14 cellular contexts compared by ENCODE assay signal in the genomic region with DNA sequence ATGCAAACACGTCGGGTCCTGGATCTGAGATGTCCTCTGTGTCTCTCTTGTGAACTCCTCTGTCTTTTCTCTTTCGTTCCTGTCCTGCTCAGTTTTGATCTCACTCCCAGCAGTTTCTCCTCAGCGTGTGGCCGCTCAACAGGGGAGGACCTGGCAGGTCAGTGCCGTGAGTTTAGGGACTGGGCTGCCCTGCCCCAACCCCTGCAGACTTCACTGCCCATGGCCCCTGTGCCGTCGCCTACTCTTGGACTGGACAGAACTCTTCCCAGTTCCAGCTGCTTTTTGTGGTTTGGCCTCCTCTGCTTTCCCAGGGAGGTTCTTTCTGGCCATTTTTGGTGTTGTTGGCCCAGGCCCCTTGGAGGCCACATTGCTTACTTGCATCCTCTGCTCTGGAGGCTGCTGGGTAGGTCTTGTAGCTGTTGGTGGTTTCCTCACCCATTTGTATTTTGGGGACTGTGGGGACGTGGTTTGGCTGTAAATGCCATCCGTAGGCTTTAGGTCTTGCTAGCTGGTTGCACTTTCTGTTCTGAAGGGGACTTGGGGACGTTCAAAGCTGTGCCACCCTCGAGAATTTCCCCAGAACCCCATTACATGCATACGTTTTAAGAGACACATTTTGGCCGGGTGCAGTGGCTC. TPM values are rescaled to one million over a fixed set of nuclear protein-coding genes. Genes with fewer than 3 reads are reported as not detected.
A peak's percentile ranks its signal among the peaks of the same experiment; 100 is the strongest.
DNase-seq lines count a peak whose midpoint lies in the region; ATAC-seq and TF ChIP-seq lines count a peak whose summit lies in the region.
"Had no signal": no experiment of that assay in that cellular context is flagged by ENCODE, and none has a peak within 500 bp of the region (broad histone marks: within the 10 kb centered on the region; RNA-seq: fewer than 3 reads in every experiment).

No MANE protein-coding gene starts in this region.

- no peaks in the 10 kb centered on the region for H3K9me3 Mint-ChIP-seq in activated T-cell treated with anti-CD3 and anti-CD28 coated beads, Interleukin-2, amount 50 U/mL, for 24 hours
- H3K9me3 Mint-ChIP-seq in activated naive CD8-positive, alpha-beta T cell treated with anti-CD3 and anti-CD28 coated beads, Interleukin-2, amount 10 ng/mL, durations not matched to agents 7 days and 5 days: no peaks in the 10 kb centered on the region
- no peaks in the 10 kb centered on the region for H3K9me3 Mint-ChIP-seq in stimulated activated memory B cell treated with anti-CD40 and anti-IgM and Interleukin-4, amounts not matched to agents 10 μg/mL and 1 μg/mL and 100 μg/mL, for 72 hours
- H3K9me3 Mint-ChIP-seq: nephron had no signal

- peak overlapping the region; percentile 25 for H3K4me3 Mint-ChIP-seq in activated T-cell treated with anti-CD3 and anti-CD28 coated beads, Interleukin-2, amount 50 U/mL, for 24 hours
- peak overlapping the region; percentile 68 for H3K4me3 Mint-ChIP-seq in activated naive CD8-positive, alpha-beta T cell treated with anti-CD3 and anti-CD28 coated beads, Interleukin-2, amount 10 ng/mL, durations not matched to agents 7 days and 5 days
- H3K4me3 Mint-ChIP-seq in stimulated activated memory B cell treated with anti-CD40 and anti-IgM and Interleukin-4, amounts not matched to agents 10 μg/mL and 1 μg/mL and 100 μg/mL, for 72 hours: peak overlapping the region; percentile 13
- H3K4me3 Mint-ChIP-seq: nephron had no signal

- 81% methylated on average over 11 of the region's 14 CpGs for WGBS in right lobe of liver (ENCODE audit: insufficient coverage, low coverage, low lambda C conversion rate, missing lambda C conversion rate)

- H3K4me1 ChIP-seq in right lobe of liver: no peaks in the 10 kb centered on the region
- H3K4me1 ChIP-seq: left ventricle myocardium inferior had no signal

- peaks cover 42% of the 10 kb centered on the region for H3K4me1 Mint-ChIP-seq in activated T-cell treated with anti-CD3 and anti-CD28 coated beads, Interleukin-2, amount 50 U/mL, for 24 hours (ENCODE audit: low read depth)
- peaks cover 24% of the 10 kb centered on the region for H3K4me1 Mint-ChIP-seq in activated naive CD8-positive, alpha-beta T cell treated with anti-CD3 and anti-CD28 coated beads, Interleukin-2, amount 10 ng/mL, durations not matched to agents 7 days and 5 days
- H3K4me1 Mint-ChIP-seq in stimulated activated memory B cell treated with anti-CD40 and anti-IgM and Interleukin-4, amounts not matched to agents 10 μg/mL and 1 μg/mL and 100 μg/mL, for 72 hours: peaks cover 26% of the 10 kb centered on the region
- H3K4me1 Mint-ChIP-seq: nephron had no signal

- TF ChIP-seq POLR2A in right lobe of liver (IDR thresholded peaks at IDR 0.05): no peak

- no peak for DNase-seq in activated T-cell treated with anti-CD3 and anti-CD28 coated beads, Interleukin-2, amount 50 U/mL, for 24 hours
- no peak for DNase-seq in activated T-cell treated with anti-CD3 and anti-CD28 coated beads, Interleukin-2, amount 50 U/mL, for 1 hour
- DNase-seq in activated naive CD8-positive, alpha-beta T cell treated with anti-CD3 and anti-CD28 coated beads, Interleukin-2, amount 10 ng/mL, durations not matched to agents 7 days and 5 days: peak; percentile 43
- DNase-seq in AML-193 (lab: John Stamatoyannopoulos, UW) (no peak), right lobe of liver (no peak)
- DNase-seq in effector CD4-positive, alpha-beta T cell: no peak
- DNase-seq: left ventricle myocardium inferior; NCI-H345; stimulated activated CD4-positive, alpha-beta T cell treated with anti-CD3 and anti-CD28 coated beads, Interleukin-2, amount 100 ng/mL, for 24 hours had no signal

- H3K9me3 ChIP-seq in KOPT-K1 (ENCODE audit: insufficient read depth, low read length, poor library complexity, severe bottlenecking) (no peaks in the 10 kb centered on the region), right lobe of liver (no peaks in the 10 kb centered on the region)
- H3K9me3 ChIP-seq: left ventricle myocardium inferior had no signal

- H3K36me3 ChIP-seq in KOPT-K1 (ENCODE audit: insufficient read depth, low read length) (peaks cover 98% of the 10 kb centered on the region), right lobe of liver (peaks cover 0 to 50% (median 10%) of the 10 kb centered on the region in 4 donors)

- H3K4me3 ChIP-seq in right lobe of liver: no peak overlapping the region
- H3K4me3 ChIP-seq: left ventricle myocardium inferior had no signal

- POLR2A ChIA-PET in activated naive CD8-positive, alpha-beta T cell treated with anti-CD3 and anti-CD28 coated beads, Interleukin-2, amount 10 ng/mL, durations not matched to agents 7 days and 5 days (lab: Charles Lee): interaction anchor here (0.6 to 1.0 kb wide), 3 partner anchors 18 to 34 kb away, joined by 3 to 4 read pairs (median 4); a partner anchor contains a TSS

- H3K27me3 ChIP-seq in right lobe of liver: no peaks in the 10 kb centered on the region

- H3K27ac Mint-ChIP-seq in activated T-cell treated with anti-CD3 and anti-CD28 coated beads, Interleukin-2, amount 50 U/mL, for 24 hours: peak overlapping the region; percentile 75
- peak overlapping the region; percentile 94 for H3K27ac Mint-ChIP-seq in activated naive CD8-positive, alpha-beta T cell treated with anti-CD3 and anti-CD28 coated beads, Interleukin-2, amount 10 ng/mL, durations not matched to agents 7 days and 5 days
- peak overlapping the region; percentile 72 for H3K27ac Mint-ChIP-seq in stimulated activated memory B cell treated with anti-CD40 and anti-IgM and Interleukin-4, amounts not matched to agents 10 μg/mL and 1 μg/mL and 100 μg/mL, for 72 hours
- H3K27ac Mint-ChIP-seq: nephron had no signal

- no peak for TF ChIP-seq CTCF in right lobe of liver (IDR thresholded peaks at IDR 0.05)

- intact Hi-C loops in right lobe of liver (cut with DNase I): no loop called here

- peaks cover 91% of the 10 kb centered on the region for H3K36me3 Mint-ChIP-seq in activated T-cell treated with anti-CD3 and anti-CD28 coated beads, Interleukin-2, amount 50 U/mL, for 24 hours (ENCODE audit: low read depth)
- peaks cover 45% of the 10 kb centered on the region for H3K36me3 Mint-ChIP-seq in activated naive CD8-positive, alpha-beta T cell treated with anti-CD3 and anti-CD28 coated beads, Interleukin-2, amount 10 ng/mL, durations not matched to agents 7 days and 5 days
- H3K36me3 Mint-ChIP-seq in stimulated activated memory B cell treated with anti-CD40 and anti-IgM and Interleukin-4, amounts not matched to agents 10 μg/mL and 1 μg/mL and 100 μg/mL, for 72 hours: peaks cover 82% of the 10 kb centered on the region

- peak overlapping the region; percentile 32 for H3K27ac ChIP-seq in KOPT-K1 (ENCODE audit: low read depth, low read length, poor library complexity, severe bottlenecking)
- H3K27ac ChIP-seq in right lobe of liver: no peak overlapping the region
- H3K27ac ChIP-seq: left ventricle myocardium inferior, VCaP had no signal

- H3K27me3 Mint-ChIP-seq in activated T-cell treated with anti-CD3 and anti-CD28 coated beads, Interleukin-2, amount 50 U/mL, for 24 hours: no peaks in the 10 kb centered on the region
- no peaks in the 10 kb centered on the region for H3K27me3 Mint-ChIP-seq in activated naive CD8-positive, alpha-beta T cell treated with anti-CD3 and anti-CD28 coated beads, Interleukin-2, amount 10 ng/mL, durations not matched to agents 7 days and 5 days
- H3K27me3 Mint-ChIP-seq in stimulated activated memory B cell treated with anti-CD40 and anti-IgM and Interleukin-4, amounts not matched to agents 10 μg/mL and 1 μg/mL and 100 μg/mL, for 72 hours: no peaks in the 10 kb centered on the region

- ATAC-seq in activated naive CD8-positive, alpha-beta T cell treated with anti-CD3 and anti-CD28 coated beads, Interleukin-2, amount 10 ng/mL, durations not matched to agents 7 days and 5 days (ENCODE audit: low read depth): peak; percentile 93
- ATAC-seq in stimulated activated memory B cell treated with anti-CD40 and anti-IgM and Interleukin-4, amounts not matched to agents 10 μg/mL and 1 μg/mL and 100 μg/mL, for 72 hours: peak; percentile 64
- ATAC-seq in right lobe of liver: no peak
- ATAC-seq: SK-N-SH treated with all-trans-retinoic acid at 6 μM for 48 hours had no signal

RNA-seq across cellular contexts. Expression of a gene that starts 20.0 kb away (rescaled TPM):
- under 1 TPM; 0.28 to 0.34 TPM for total RNA-seq in activated naive CD8-positive, alpha-beta T cell treated with anti-CD3 and anti-CD28 coated beads, Interleukin-2, amount 10 ng/mL, durations not matched to agents 7 days and 5 days
- total RNA-seq in right lobe of liver: under 1 TPM in 5 of 6 experiments, not detected in 1; under 0.01 to 0.40 (median 0.16) TPM
- total RNA-seq: left ventricle myocardium inferior had no signal

RNA-seq across cellular contexts. Expression of a gene that starts 29.9 kb away (rescaled TPM):
- total RNA-seq in activated naive CD8-positive, alpha-beta T cell treated with anti-CD3 and anti-CD28 coated beads, Interleukin-2, amount 10 ng/mL, durations not matched to agents 7 days and 5 days: 10 to 100 TPM; 52.1 to 54.4 TPM
- 10 to 100 TPM in 3 of 6 experiments, 1 to 10 TPM in 3; 7.6 to 12.9 (median 10.1) TPM for total RNA-seq in right lobe of liver

Comparison
In these comparisons a context has a peak if more than half of its experiments do, and no peak if none do; other contexts are left out.
1. H3K4me3 Mint-ChIP-seq: peak in every context shown above with its lines; median percentile 68 in activated naive CD8-positive, alpha-beta T cell treated with anti-CD3 and anti-CD28 coated beads, Interleukin-2, amount 10 ng/mL, durations not matched to agents 7 days and 5 days; 25 in activated T-cell treated with anti-CD3 and anti-CD28 coated beads, Interleukin-2, amount 50 U/mL, for 24 hours; 13 in stimulated activated memory B cell treated with anti-CD40 and anti-IgM and Interleukin-4, amounts not matched to agents 10 μg/mL and 1 μg/mL and 100 μg/mL, for 72 hours.
2. ATAC-seq: peak in activated naive CD8-positive, alpha-beta T cell treated with anti-CD3 and anti-CD28 coated beads, Interleukin-2, amount 10 ng/mL, durations not matched to agents 7 days and 5 days (single experiment) and stimulated activated memory B cell treated with anti-CD40 and anti-IgM and Interleukin-4, amounts not matched to agents 10 μg/mL and 1 μg/mL and 100 μg/mL, for 72 hours (single experiment); none in right lobe of liver (0 of 4).
3. Peak in every context shown above with its lines, with median percentiles within 50 percentile points of each other: H3K27ac Mint-ChIP-seq.